28 cellular contexts compared by ENCODE assay signal in genomic region chr15:78110096-78110495, GRCh38. TPM values are rescaled to one million over a fixed set of nuclear protein-coding genes. Genes with fewer than 3 reads are reported as not detected.
"Had no signal": no experiment of that assay in that cellular context is flagged by ENCODE, and none has a peak within 500 bp of the region (broad histone marks: within the 10 kb centered on the region; RNA-seq: fewer than 3 reads in every experiment).

No MANE protein-coding gene starts in this region.

- DNase-seq: effector CD4-positive, alpha-beta T cell; kidney; mesendoderm; midbrain; naive thymus-derived CD4-positive, alpha-beta T cell; stimulated activated CD4-positive, alpha-beta T cell treated with anti-CD3 and anti-CD28 coated beads, Interleukin-15, amount 100 ng/mL, for 24 hours; stimulated activated CD4-positive, alpha-beta T cell treated with anti-CD3 and anti-CD28 coated beads, Interleukin-4, amount 100 ng/mL, for 1 hour; stimulated activated CD8-positive, alpha-beta memory T cell treated with anti-CD3 and anti-CD28 coated beads, Interleukin-4, amount 100 ng/mL, for 48 hours; stimulated activated naive CD4-positive, alpha-beta T cell; stimulated activated naive CD8-positive, alpha-beta T cell treated with anti-CD3 and anti-CD28 coated beads, Interleukin-15, amount 100 ng/mL, for 72 hours; trophoblast cell had no signal

- H3K4me3 ChIP-seq: dorsolateral prefrontal cortex, suprapubic skin had no signal

- H3K36me3 Mint-ChIP-seq: naive thymus-derived CD4-positive, alpha-beta T cell had no signal

- H3K9me3 ChIP-seq: neutrophil, suprapubic skin had no signal

- H3K4me1 Mint-ChIP-seq: nephron had no signal

- H3K27me3 Mint-ChIP-seq: naive thymus-derived CD4-positive, alpha-beta T cell; progenitor cell of endocrine pancreas; stimulated activated naive CD8-positive, alpha-beta T cell treated with anti-CD3 and anti-CD28 coated beads, Interleukin-15, amount 100 ng/mL, for 72 hours had no signal

- H3K9me3 Mint-ChIP-seq: naive thymus-derived CD4-positive, alpha-beta T cell; nephron; stimulated activated naive CD8-positive, alpha-beta T cell treated with anti-CD3 and anti-CD28 coated beads, Interleukin-15, amount 100 ng/mL, for 72 hours had no signal

- H2AFZ ChIP-seq: parathyroid adenoma had no signal

- H3K9ac ChIP-seq: parathyroid adenoma had no signal

- H3K4me1 ChIP-seq: parathyroid adenoma, suprapubic skin had no signal

- H3K4me3 Mint-ChIP-seq: nephron; stimulated activated naive CD8-positive, alpha-beta T cell treated with anti-CD3 and anti-CD28 coated beads, Interleukin-15, amount 100 ng/mL, for 72 hours had no signal

- H3K27ac Mint-ChIP-seq: nephron, progenitor cell of endocrine pancreas had no signal

- H3K27me3 ChIP-seq: dorsolateral prefrontal cortex, neutrophil, suprapubic skin had no signal

- H3K36me3 ChIP-seq: neutrophil, suprapubic skin had no signal

- ATAC-seq: left lobe of liver; naive thymus-derived CD4-positive, alpha-beta T cell; sciatic nerve; stimulated activated naive CD8-positive, alpha-beta T cell treated with anti-CD3 and anti-CD28 coated beads, Interleukin-15, amount 100 ng/mL, for 72 hours had no signal

- H3K27ac ChIP-seq: dorsolateral prefrontal cortex, neutrophil, parathyroid adenoma, suprapubic skin had no signal

RNA-seq across cellular contexts. Expression of gene SH2D7, which starts 17.7 kb away (rescaled TPM):
- total RNA-seq: cardiac septum; dorsolateral prefrontal cortex; fibroblast of villous mesenchyme; frontal cortex; kidney; left lobe of liver; liver; lung microvascular endothelial cell; naive thymus-derived CD4-positive, alpha-beta T cell; osteoblast; progenitor cell of endocrine pancreas; sciatic nerve; skeletal muscle tissue; suprapubic skin; urinary bladder had no signal
- polyA plus RNA-seq: esophagus; liver; naive thymus-derived CD4-positive, alpha-beta T cell; urinary bladder had no signal
